In genomic region chr1:235651170-235651806, GRCh38 we compare ENCODE assay signal across 12 cellular contexts. TPM values are rescaled to one million over a fixed set of nuclear protein-coding genes. Genes with fewer than 3 reads are reported as not detected.
DNase-seq lines count a peak whose midpoint lies in the region; ATAC-seq and TF ChIP-seq lines count a peak whose summit lies in the region.
"Had no signal": no experiment of that assay in that cellular context is flagged by ENCODE, and none has a peak within 500 bp of the region (broad histone marks: within the 10 kb centered on the region; RNA-seq: fewer than 3 reads in every experiment).

No MANE protein-coding gene starts in this region.

- H3K4me3 ChIP-seq in H7 (ENCODE audit: insufficient read depth, low read depth, low read length) (peak overlapping the region; percentile 77), right cardiac atrium (ENCODE audit: low read length) (no peak overlapping the region)

- ATAC-seq in naive thymus-derived CD8-positive, alpha-beta T cell, result no peak
- no peak for ATAC-seq in right cardiac atrium

- POLR2A ChIA-PET in naive thymus-derived CD8-positive, alpha-beta T cell (lab: Charles Lee), result no interaction called here

- no peaks in the 10 kb centered on the region for H3K9me3 ChIP-seq in right cardiac atrium (ENCODE audit: control insufficient read depth, low read length)

- H3K9me3 Mint-ChIP-seq in CD14-positive monocyte (peaks cover 0 to 24% (median 11%) of the 10 kb centered on the region in 7 donors), chondrocyte (ENCODE audit: low read depth) (peaks cover 3% of the 10 kb centered on the region)
- peaks cover 0 to 35% (median 16%) of the 10 kb centered on the region in 9 donors for H3K9me3 Mint-ChIP-seq in naive thymus-derived CD8-positive, alpha-beta T cell
- H3K9me3 Mint-ChIP-seq: dendritic cell treated with granulocyte-macrophage colony-stimulating factor and Interleukin-4, amounts not matched to agents 40 ng/mL and 50 ng/mL, for 4 days had no signal

- 35% methylated on average over 10 of the region's 10 CpGs for WGBS in right cardiac atrium

- peaks cover 22% of the 10 kb centered on the region; the same call in 1 of the 2 replicates for H3K27me3 ChIP-seq in H7 (ENCODE audit: control insufficient read depth, insufficient read depth, low read length)
- H3K27me3 ChIP-seq in right cardiac atrium (ENCODE audit: control insufficient read depth, insufficient read depth), result no peaks in the 10 kb centered on the region

- H3K4me1 ChIP-seq in right cardiac atrium (ENCODE audit: control insufficient read depth, insufficient read depth, low read length), result peaks cover 5% of the 10 kb centered on the region

- peak overlapping the region; percentile 56 to 86 for H3K4me3 Mint-ChIP-seq in CD14-positive monocyte
- H3K4me3 Mint-ChIP-seq in chondrocyte (ENCODE audit: unreplicated experiment), result peak overlapping the region; percentile 55
- H3K4me3 Mint-ChIP-seq in naive thymus-derived CD8-positive, alpha-beta T cell, result peak overlapping the region; percentile 34 to 87 (median 72)

- no peak for TF ChIP-seq CTCF in CD14-positive monocyte (IDR thresholded peaks at IDR 0.05)
- no peak for TF ChIP-seq CTCF in chondrocyte (IDR thresholded peaks at IDR 0.05)

- intact Hi-C loops in CD14-positive monocyte (cut with micrococcal nuclease) (loop anchor here (10.0 kb wide), 2 partner anchors 126 to 136 kb away; no protein-coding TSS in a partner anchor), posterior cingulate gyrus (cut with DNase I) (no loop called here), right cardiac atrium (cut with DNase I) (no loop called here)

- H3K27ac ChIP-seq in right cardiac atrium (ENCODE audit: low read length), result no peak overlapping the region

- H3K36me3 Mint-ChIP-seq in CD14-positive monocyte (peaks cover 9 to 13% of the 10 kb centered on the region in 2 donors), chondrocyte (ENCODE audit: low read depth) (peaks cover 2% of the 10 kb centered on the region)
- H3K36me3 Mint-ChIP-seq in naive thymus-derived CD8-positive, alpha-beta T cell, result peaks cover 13 to 26% (median 18%) of the 10 kb centered on the region in 3 donors

- H3K27ac Mint-ChIP-seq in CD14-positive monocyte, result no peak overlapping the region
- H3K27ac Mint-ChIP-seq in chondrocyte (ENCODE audit: unreplicated experiment), result no peak overlapping the region
- peak overlapping the region in 3 of 10 donors; percentile 27 to 59 (median 30) for H3K27ac Mint-ChIP-seq in naive thymus-derived CD8-positive, alpha-beta T cell
- H3K27ac Mint-ChIP-seq: dendritic cell treated with granulocyte-macrophage colony-stimulating factor and Interleukin-4, amounts not matched to agents 40 ng/mL and 50 ng/mL, for 4 days had no signal

- H3K4me1 Mint-ChIP-seq in CD14-positive monocyte (peaks cover 19% of the 10 kb centered on the region), chondrocyte (ENCODE audit: low read depth) (peaks cover 15% of the 10 kb centered on the region)
- H3K4me1 Mint-ChIP-seq in naive thymus-derived CD8-positive, alpha-beta T cell, result peaks cover 4 to 18% (median 14%) of the 10 kb centered on the region in 4 donors

- H3K27me3 Mint-ChIP-seq in CD14-positive monocyte (ENCODE audit: low read depth in 3 of 3), result peaks cover 70 to 82% (median 79%) of the 10 kb centered on the region in 3 donors
- H3K27me3 Mint-ChIP-seq in chondrocyte (ENCODE audit: low read depth), result peaks cover 42% of the 10 kb centered on the region
- H3K27me3 Mint-ChIP-seq in naive thymus-derived CD8-positive, alpha-beta T cell, result peaks cover 39 to 84% (median 64%) of the 10 kb centered on the region in 5 donors

- H3K36me3 ChIP-seq in H7 (replicated peaks; ENCODE audit: control insufficient read depth, insufficient read depth, low read length), result no peaks in the 10 kb centered on the region

- DNase-seq in CD14-positive monocyte (ENCODE audit: low spot score) (no peak), H7 (no peak), chondrocyte (ENCODE audit: low spot score) (no peak), posterior cingulate gyrus (no peak), right cardiac atrium (no peak), NOMO-1 treated with dmso at 0.1 percent for 144 hours (lab: John Stamatoyannopoulos, UW; ENCODE audit: unreplicated experiment) (no peak), DMS79 treated with DMSO at 0.1 percent for 48 hours (lab: John Stamatoyannopoulos, UW) (no peak)
- no peak for DNase-seq in naive thymus-derived CD8-positive, alpha-beta T cell
- DNase-seq: activated effector memory CD4-positive, alpha-beta T cell treated with anti-CD3 and anti-CD28 coated beads, Interleukin-2, amount 50 U/mL, for 16 hours; COR-L47; NCI-H2171 treated with DMSO at 0.1 percent for 48 hours had no signal

RNA-seq across cellular contexts. Expression of gene GNG4, which starts 1.7 kb away (rescaled TPM):
- polyA plus RNA-seq in CD14-positive monocyte (not detected), right cardiac atrium (0.11 TPM)
- 31.6 and 39.0 TPM in 2 replicates for total RNA-seq in H7 (2014; rRNA removed; shearing (Covaris generic))
- total RNA-seq in chondrocyte (0.19 to 0.60 TPM (median 0.38 TPM) in 3 replicates), right cardiac atrium (not detected)
- not detected for total RNA-seq in naive thymus-derived CD8-positive, alpha-beta T cell
- not detected for polyA plus RNA-seq in naive thymus-derived CD8-positive, alpha-beta T cell

Comparison
In these comparisons a context has a peak if more than half of its experiments do, and no peak if none do; other contexts are left out.
1. RNA of gene GNG4, which starts 1.7 kb away (total RNA-seq): 31.6 to 39.0 TPM in H7; 0.19 to 0.60 TPM in chondrocyte, not detected in right cardiac atrium and not detected in naive thymus-derived CD8-positive, alpha-beta T cell; every median in the first group is over 10 times any median in the second.
2. intact Hi-C loops: an anchor here in CD14-positive monocyte (10.0 kb wide); none called in posterior cingulate gyrus and right cardiac atrium.
3. Peak in every context shown above with its lines, with median percentiles within 50 percentile points of each other: H3K4me3 Mint-ChIP-seq.